Comparison of ENCODE assay signal across 24 cellular contexts in the genomic region with DNA sequence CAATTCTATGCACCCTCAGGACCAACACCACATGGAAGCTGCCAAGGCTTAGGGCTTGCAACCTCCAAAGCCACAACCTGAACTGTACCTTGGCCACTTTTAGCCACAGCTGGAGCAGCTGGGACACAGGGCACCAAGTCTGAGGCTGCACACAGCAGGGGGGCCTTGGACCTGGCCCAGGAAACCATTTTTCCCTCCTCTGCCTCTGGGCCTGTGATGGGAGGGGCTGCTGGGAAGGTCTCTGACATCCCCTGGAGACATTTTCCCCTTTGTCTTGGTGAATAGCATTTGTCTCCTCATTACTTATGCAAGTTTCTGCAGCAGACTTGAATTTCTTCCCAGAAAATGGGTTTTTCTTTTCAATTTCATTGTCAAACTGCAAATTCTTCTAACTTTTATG.
"Had no signal": no experiment of that assay in that cellular context is flagged by ENCODE, and none has a peak within 500 bp of the region (broad histone marks: within the 10 kb centered on the region; RNA-seq: fewer than 3 reads in every experiment).

No MANE protein-coding gene starts in this region.

- H3K9me3 ChIP-seq: colonic mucosa, esophagus muscularis mucosa, esophagus squamous epithelium, gastrocnemius medialis, gastroesophageal sphincter, heart left ventricle, heart right ventricle had no signal

- H3K36me3 ChIP-seq: colonic mucosa, esophagus muscularis mucosa, esophagus squamous epithelium, gastrocnemius medialis, gastroesophageal sphincter, heart left ventricle, heart right ventricle had no signal

- H3K9me3 Mint-ChIP-seq: dendritic cell treated with granulocyte-macrophage colony-stimulating factor and Interleukin-4, amounts not matched to agents 40 ng/mL and 50 ng/mL, for 4 days; effector memory CD8-positive, alpha-beta T cell had no signal

- H3K27ac ChIP-seq: colonic mucosa, coronary artery, dorsolateral prefrontal cortex, epithelial cell of prostate, esophagus muscularis mucosa, esophagus squamous epithelium, foreskin keratinocyte, gastrocnemius medialis, gastroesophageal sphincter, heart left ventricle, heart right ventricle had no signal

- H3K4me3 ChIP-seq: colonic mucosa, coronary artery, dorsolateral prefrontal cortex, esophagus muscularis mucosa, esophagus squamous epithelium, gastrocnemius medialis, gastroesophageal sphincter, heart left ventricle, heart right ventricle had no signal

- H3K27me3 ChIP-seq: colonic mucosa, dorsolateral prefrontal cortex, esophagus muscularis mucosa, esophagus squamous epithelium, foreskin keratinocyte, gastrocnemius medialis, gastroesophageal sphincter, heart left ventricle, heart right ventricle had no signal

- H3K27me3 Mint-ChIP-seq: dendritic cell treated with granulocyte-macrophage colony-stimulating factor and Interleukin-4, amounts not matched to agents 40 ng/mL and 50 ng/mL, for 4 days had no signal

- H3K27ac Mint-ChIP-seq: dendritic cell treated with granulocyte-macrophage colony-stimulating factor and Interleukin-4, amounts not matched to agents 40 ng/mL and 50 ng/mL, for 4 days; effector memory CD8-positive, alpha-beta T cell; endodermal cell had no signal

- H3K4me3 Mint-ChIP-seq: dendritic cell treated with granulocyte-macrophage colony-stimulating factor and Interleukin-4, amounts not matched to agents 40 ng/mL and 50 ng/mL, for 4 days; effector memory CD8-positive, alpha-beta T cell; endodermal cell had no signal

- ATAC-seq: effector memory CD8-positive, alpha-beta T cell; esophagus mucosa; foreskin keratinocyte; gastrocnemius medialis; gastroesophageal sphincter; heart left ventricle; heart right ventricle had no signal

- H3K4me1 ChIP-seq: colonic mucosa, gastrocnemius medialis, heart left ventricle, heart right ventricle had no signal

- DNase-seq: colonic mucosa; cortex of kidney; dermis blood vessel endothelial cell; dorsolateral prefrontal cortex; effector CD8-positive, alpha-beta T cell; effector memory CD4-positive, alpha-beta T cell; effector memory CD8-positive, alpha-beta T cell; endodermal cell; erythroblast; esophagus squamous epithelium; foreskin fibroblast; foreskin keratinocyte; foreskin melanocyte; gastrocnemius medialis; glutamatergic neuron; head of caudate nucleus; heart left ventricle; heart right ventricle had no signal
